Comparison of ENCODE assay signal across 9 cellular contexts in genomic region chr17:49515196-49515770, GRCh38. TPM values are rescaled to one million over a fixed set of nuclear protein-coding genes. Genes with fewer than 3 reads are reported as not detected.
A peak's percentile ranks its signal among the peaks of the same experiment; 100 is the strongest.
DNase-seq lines count a peak whose midpoint lies in the region; ATAC-seq lines count a peak whose summit lies in the region.
"Had no signal": no experiment of that assay in that cellular context is flagged by ENCODE, and none has a peak within 500 bp of the region (broad histone marks: within the 10 kb centered on the region; RNA-seq: fewer than 3 reads in every experiment).

No MANE protein-coding gene starts in this region.

- H3K4me1 Mint-ChIP-seq in activated T-helper 1 cell treated with anti-CD3 and anti-CD28 coated beads, Interleukin-12 subunit alpha, Interleukin-12 subunit beta, Interleukin-2, Interleukin-4 antibody, amounts not matched to agents 30 ng/mL and 10 ng/mL and 1 ng/mL, durations not matched to agents 14 hours and 24 hours and 36 hours (ENCODE audit: low read depth), result no peaks in the 10 kb centered on the region

- intact Hi-C loops in aorta (cut with DNase I), result loop anchor here in 1 of 2 donors (2.0 kb wide), 1 partner anchor 18 kb away; no protein-coding TSS in a partner anchor
- intact Hi-C loops in activated T-helper 1 cell treated with anti-CD3 and anti-CD28 coated beads, Interleukin-12 subunit alpha, Interleukin-12 subunit beta, Interleukin-2, Interleukin-4 antibody, amounts not matched to agents 30 ng/mL and 10 ng/mL and 1 ng/mL, durations not matched to agents 14 hours and 24 hours and 36 hours (cut with micrococcal nuclease), result no loop called here

- no peak overlapping the region for H3K27ac Mint-ChIP-seq in activated T-helper 1 cell treated with anti-CD3 and anti-CD28 coated beads, Interleukin-12 subunit alpha, Interleukin-12 subunit beta, Interleukin-2, Interleukin-4 antibody, amounts not matched to agents 30 ng/mL and 10 ng/mL and 1 ng/mL, durations not matched to agents 14 hours and 24 hours and 36 hours

- H3K9ac ChIP-seq in muscle layer of colon (ENCODE audit: low read length), result peak overlapping the region; percentile 44

- WGBS in aorta, 2 donors, result 0 to 3% methylated on average over 6 to 8 of the region's 8 CpGs

- DNase-seq in AG08395 (ENCODE audit: low spot score) (peak; percentile 98), RPMI8226 (peak; percentile 93), aorta (peak; percentile 93 to 95)
- no peak for DNase-seq in activated T-helper 1 cell treated with anti-CD3 and anti-CD28 coated beads, Interleukin-12 subunit alpha, Interleukin-12 subunit beta, Interleukin-2, Interleukin-4 antibody, amounts not matched to agents 30 ng/mL and 10 ng/mL and 1 ng/mL, durations not matched to agents 14 hours and 24 hours and 36 hours (ENCODE audit: low spot score)
- DNase-seq: natural killer cell had no signal

- peaks cover 8% of the 10 kb centered on the region for H3K27me3 Mint-ChIP-seq in activated T-helper 1 cell treated with anti-CD3 and anti-CD28 coated beads, Interleukin-12 subunit alpha, Interleukin-12 subunit beta, Interleukin-2, Interleukin-4 antibody, amounts not matched to agents 30 ng/mL and 10 ng/mL and 1 ng/mL, durations not matched to agents 14 hours and 24 hours and 36 hours (ENCODE audit: insufficient read depth)

- H3K27me3 ChIP-seq in muscle layer of colon (ENCODE audit: control insufficient read depth in 1 of 2, insufficient read depth in 2 of 2, low read length in 2 of 2), result no peaks in the 10 kb centered on the region
- H3K27me3 ChIP-seq in aorta (ENCODE audit: control insufficient read depth in 1 of 2, insufficient read depth in 2 of 2, low read length in 1 of 2), result no peaks in the 10 kb centered on the region

- H3K4me3 Mint-ChIP-seq in activated T-helper 1 cell treated with anti-CD3 and anti-CD28 coated beads, Interleukin-12 subunit alpha, Interleukin-12 subunit beta, Interleukin-2, Interleukin-4 antibody, amounts not matched to agents 30 ng/mL and 10 ng/mL and 1 ng/mL, durations not matched to agents 14 hours and 24 hours and 36 hours, result no peak overlapping the region
- H3K4me3 Mint-ChIP-seq: natural killer cell had no signal

- H3K27ac ChIP-seq in muscle layer of colon (ENCODE audit: low read depth, low read length) (peak overlapping the region; percentile 80), aorta (ENCODE audit: low read depth in 1 of 2, low read length in 2 of 2) (peak overlapping the region; percentile 12 to 16)

- H3K36me3 Mint-ChIP-seq in activated T-helper 1 cell treated with anti-CD3 and anti-CD28 coated beads, Interleukin-12 subunit alpha, Interleukin-12 subunit beta, Interleukin-2, Interleukin-4 antibody, amounts not matched to agents 30 ng/mL and 10 ng/mL and 1 ng/mL, durations not matched to agents 14 hours and 24 hours and 36 hours (ENCODE audit: low read depth), result no peaks in the 10 kb centered on the region
- H3K36me3 Mint-ChIP-seq: natural killer cell had no signal

- no peaks in the 10 kb centered on the region for H3K9me3 ChIP-seq in muscle layer of colon (ENCODE audit: low read length)
- no peaks in the 10 kb centered on the region for H3K9me3 ChIP-seq in aorta (ENCODE audit: control insufficient read depth, low read length)

- H3K4me1 ChIP-seq in muscle layer of colon (ENCODE audit: insufficient read depth, low read length) (peaks cover 36% of the 10 kb centered on the region), aorta (ENCODE audit: control insufficient read depth in 1 of 2, insufficient read depth in 2 of 2, low read length in 2 of 2) (no peaks in the 10 kb centered on the region)

- ATAC-seq in GM19035 (IDR thresholded peaks at IDR 0.05; ENCODE audit: unreplicated experiment), result peak; percentile 85
- peak; percentile 57 for ATAC-seq in HG03196 (IDR thresholded peaks at IDR 0.05; ENCODE audit: unreplicated experiment)
- peak; percentile 91 for ATAC-seq in esophagus mucosa
- ATAC-seq in aorta (ENCODE audit: low FRiP score), result peak; percentile 95

- H3K9me3 Mint-ChIP-seq in activated T-helper 1 cell treated with anti-CD3 and anti-CD28 coated beads, Interleukin-12 subunit alpha, Interleukin-12 subunit beta, Interleukin-2, Interleukin-4 antibody, amounts not matched to agents 30 ng/mL and 10 ng/mL and 1 ng/mL, durations not matched to agents 14 hours and 24 hours and 36 hours, result no peaks in the 10 kb centered on the region
- H3K9me3 Mint-ChIP-seq: natural killer cell had no signal

- H3K36me3 ChIP-seq in muscle layer of colon (ENCODE audit: insufficient read depth, low read length) (no peaks in the 10 kb centered on the region), aorta (ENCODE audit: control insufficient read depth in 1 of 2, insufficient read depth in 2 of 2, low read length in 1 of 2) (no peaks in the 10 kb centered on the region)

- H3K4me3 ChIP-seq in muscle layer of colon (ENCODE audit: low read depth in 1 of 2, low read length in 2 of 2), result peak overlapping the region in 1 of 2 donors; percentile 28
- no peak overlapping the region for H3K4me3 ChIP-seq in aorta (ENCODE audit: low read length in 2 of 2)

RNA-seq across cellular contexts. Expression of gene NGFR, which starts 20.2 kb away (rescaled TPM):
- total RNA-seq in esophagus mucosa, result 6.5 TPM
- total RNA-seq in aorta, result 10 to 100 TPM; 36.9 to 55.7 TPM
- polyA plus RNA-seq in aorta, result 1 to 10 TPM in 1 of 2 donors, under 1 TPM in 1; 0.75 to 1.4 TPM
- total RNA-seq in activated T-helper 1 cell treated with anti-CD3 and anti-CD28 coated beads, Interleukin-12 subunit alpha, Interleukin-12 subunit beta, Interleukin-2, Interleukin-4 antibody, amounts not matched to agents 30 ng/mL and 10 ng/mL and 1 ng/mL, durations not matched to agents 14 hours and 24 hours and 36 hours, result 0.13 and 0.20 TPM in 2 replicates
